9 cellular contexts compared by ENCODE assay signal in the genomic region with DNA sequence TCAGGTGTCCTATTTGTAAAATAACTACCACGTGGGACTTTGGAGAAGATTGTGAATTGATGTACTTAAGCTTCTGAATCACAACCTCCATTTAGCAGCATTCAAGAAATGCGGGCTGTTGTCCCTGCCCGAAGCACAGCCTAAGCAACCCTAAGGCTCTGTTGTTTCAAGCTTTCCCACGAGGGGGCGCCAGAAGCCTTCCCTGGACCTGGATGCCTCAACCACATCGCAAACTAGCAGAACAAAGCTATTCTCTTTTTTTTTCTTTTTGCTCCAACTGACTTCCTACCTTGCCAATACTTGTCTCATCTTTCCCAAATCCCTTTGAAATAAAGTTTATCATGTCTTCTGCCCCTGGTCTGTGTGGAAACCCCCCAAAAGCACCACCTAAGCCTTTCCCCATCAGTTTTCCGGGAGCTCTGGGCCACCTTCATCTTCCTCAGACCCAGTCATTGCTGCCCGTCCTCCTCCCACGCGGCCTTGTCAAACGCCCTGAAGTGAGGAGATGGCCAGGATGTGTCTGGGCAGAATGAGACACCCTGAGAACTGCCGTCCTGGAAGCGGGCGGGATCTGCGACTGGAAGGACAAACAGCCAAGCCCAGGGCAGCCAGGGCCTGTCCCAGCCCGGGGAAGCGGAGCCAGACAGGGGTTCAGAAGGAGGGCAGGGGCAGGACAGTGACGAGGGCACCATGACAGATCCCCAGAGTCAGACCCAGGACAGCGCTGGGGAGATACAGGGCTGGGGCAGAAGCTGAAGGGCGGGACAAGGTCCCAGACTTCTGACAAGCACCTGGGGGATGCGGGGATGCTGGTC.
DNase-seq lines count a peak whose midpoint lies in the region; ATAC-seq and TF ChIP-seq lines count a peak whose summit lies in the region.
"Had no signal": no experiment of that assay in that cellular context is flagged by ENCODE, and none has a peak within 500 bp of the region (broad histone marks: within the 10 kb centered on the region; RNA-seq: fewer than 3 reads in every experiment).

No MANE protein-coding gene starts in this region.

- no peaks in the 10 kb centered on the region for H3K36me3 Mint-ChIP-seq in Caco-2 (ENCODE audit: insufficient read depth, unreplicated experiment)
- H3K36me3 Mint-ChIP-seq: activated naive CD8-positive, alpha-beta T cell had no signal

- peak; percentile 78 to 88 for DNase-seq in Caco-2
- peak; percentile 10 for DNase-seq in NOMO-1 treated with dmso at 0.1 percent for 144 hours (lab: John Stamatoyannopoulos, UW; ENCODE audit: unreplicated experiment)
- peak; percentile 38 for DNase-seq in activated CD8-positive, alpha-beta memory T cell treated with anti-CD3 and anti-CD28 coated beads, Interleukin-2, amount 50 U/mL, for 1 hour (ENCODE audit: extremely low read depth)
- peak; percentile 71 for DNase-seq in epidermal melanocyte (ENCODE audit: insufficient read length, low spot score)
- DNase-seq in myocyte (ENCODE audit: low read depth), result peak; percentile 82
- DNase-seq in stimulated activated CD8-positive, alpha-beta memory T cell treated with anti-CD3 and anti-CD28 coated beads, Interleukin-7, amount 100 ng/mL, for 1 hour (ENCODE audit: low read depth in 2 of 2), result peak; percentile 62 to 63

- H3K4me3 Mint-ChIP-seq in Caco-2 (ENCODE audit: unreplicated experiment), result no peak overlapping the region
- H3K4me3 Mint-ChIP-seq: activated naive CD8-positive, alpha-beta T cell had no signal

- BruUV-seq in Caco-2 (replicated peaks; lab: Mats Ljungman, UMichigan), result no TSS peak

- no peak overlapping the region for H3K4me3 ChIP-seq in Caco-2 (ENCODE audit: low read depth, low read length)

- H3K36me3 ChIP-seq in Caco-2 (ENCODE audit: control insufficient read depth, insufficient read depth, low read length), result no peaks in the 10 kb centered on the region

- no peaks in the 10 kb centered on the region for H3K9me3 Mint-ChIP-seq in Caco-2 (ENCODE audit: unreplicated experiment)

- CTCF ChIA-PET in Caco-2 (lab: Charles Lee), result interaction anchor here (0.6 to 3.1 kb wide), 22 partner anchors 9 to 283 kb away, joined by 3 to 65 read pairs (median 4); no protein-coding TSS in a partner anchor

- H3K27me3 Mint-ChIP-seq in Caco-2 (ENCODE audit: insufficient read depth, unreplicated experiment), result peaks cover 18% of the 10 kb centered on the region

- H3K27ac Mint-ChIP-seq in Caco-2 (ENCODE audit: unreplicated experiment), result no peak overlapping the region
- H3K27ac Mint-ChIP-seq: activated naive CD8-positive, alpha-beta T cell had no signal

- H3K4me1 Mint-ChIP-seq in Caco-2 (ENCODE audit: low read depth, unreplicated experiment), result no peaks in the 10 kb centered on the region

- peak; percentile 92 to 95 for TF ChIP-seq CTCF in Caco-2 (IDR thresholded peaks at IDR 0.05; ENCODE audit: insufficient read depth in 1 of 2, low read depth in 1 of 2, low read length in 1 of 2, severe bottlenecking in 1 of 2, unreplicated experiment in 1 of 2)

- POLR2A ChIA-PET in Caco-2 (lab: Charles Lee), result no interaction called here

- ATAC-seq in HG03175 (IDR thresholded peaks at IDR 0.05; ENCODE audit: unreplicated experiment), result peak; percentile 64
- ATAC-seq in HG02970 (IDR thresholded peaks at IDR 0.05; ENCODE audit: low FRiP score, unreplicated experiment), result no peak

- no peaks in the 10 kb centered on the region for H3K9me3 ChIP-seq in Caco-2

- intact Hi-C loops in Caco-2 (cut with micrococcal nuclease; ENCODE audit: unreplicated experiment), result loop anchor here (1.0 to 5.0 kb wide), 4 partner anchors 44 to 159 kb away; no protein-coding TSS in a partner anchor

- H3K4me1 ChIP-seq in Caco-2, result no peaks in the 10 kb centered on the region

- H3K27me3 ChIP-seq in Caco-2 (replicated peaks; ENCODE audit: control insufficient read depth, insufficient read depth, low read length), result peaks cover 2% of the 10 kb centered on the region

Comparison
In these comparisons a context has a peak if more than half of its experiments do, and no peak if none do; other contexts are left out.
1. DNase-seq: peak in every context shown above with its lines; median percentile 83 in Caco-2; 82 in myocyte; 71 in epidermal melanocyte; 62 in stimulated activated CD8-positive, alpha-beta memory T cell treated with anti-CD3 and anti-CD28 coated beads, Interleukin-7, amount 100 ng/mL, for 1 hour; 38 in activated CD8-positive, alpha-beta memory T cell treated with anti-CD3 and anti-CD28 coated beads, Interleukin-2, amount 50 U/mL, for 1 hour; 10 in NOMO-1 treated with dmso at 0.1 percent for 144 hours.